Comparison of ENCODE assay signal across 1 cellular context in the genomic region with DNA sequence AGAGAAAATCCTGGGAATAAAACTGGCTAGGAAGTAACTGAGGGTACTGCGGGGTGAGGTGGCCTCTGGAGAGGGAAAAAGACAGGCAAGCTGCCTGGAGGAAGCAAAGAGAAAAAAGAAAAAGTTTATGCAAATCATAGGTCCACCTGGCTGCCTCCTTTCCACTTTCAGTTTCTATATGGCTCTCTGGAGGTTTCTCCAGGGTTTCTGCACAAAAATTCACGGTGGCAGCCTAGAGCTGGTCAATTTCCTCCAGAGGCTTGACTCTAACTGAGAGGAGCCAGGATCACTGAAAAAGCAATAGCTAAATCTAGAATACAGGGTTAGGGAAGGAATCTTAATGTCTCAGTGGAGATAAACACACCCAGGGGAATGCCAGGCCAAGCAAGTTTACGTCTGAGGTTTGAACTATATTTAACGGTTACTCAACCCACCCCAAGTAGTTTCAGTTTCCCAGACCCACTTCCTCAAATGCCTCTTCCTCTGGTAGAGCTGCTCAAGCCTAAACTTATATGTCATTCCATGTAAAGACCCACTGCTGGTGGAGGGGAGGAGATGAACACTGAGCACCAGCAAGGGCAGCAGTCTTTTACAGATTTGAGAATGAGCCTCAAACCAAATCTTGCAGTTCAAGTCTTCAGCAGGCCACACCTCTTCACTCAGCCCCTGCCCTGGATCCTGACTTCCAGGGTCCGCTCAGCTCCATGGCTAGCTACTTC.
TF ChIP-seq lines count a peak whose summit lies in the region.

No MANE protein-coding gene starts in this region.

TF ChIP-seq in GM12878, 131 proteins besides CTCF, POLR2A, EP300 and RAD21 (continued from another document and continues in another):
- TF ChIP-seq RAD51 (IDR thresholded peaks at IDR 0.05) (0 out of 2 replicates have a peak, but pooled peaks have one; percentile 27), TARDBP (IDR thresholded peaks at IDR 0.05; ENCODE audit: borderline replicate concordance) (no peak), JUNB (IDR thresholded peaks at IDR 0.05) (peak; percentile 68), ASH2L (IDR thresholded peaks at IDR 0.05; ENCODE audit: borderline replicate concordance, low read depth) (peak; percentile 90), CHD2 (IDR thresholded peaks at IDR 0.05; ENCODE audit: borderline replicate concordance, low read depth, low read length) (0 out of 2 replicates have a peak, but pooled peaks have one; percentile 5), ETV6 (conservative IDR thresholded peaks at IDR 0.05 in 1 of 2, IDR thresholded peaks at IDR 0.05 in 1 of 2; ENCODE audit: borderline replicate concordance in 1 of 2, low read depth in 1 of 2) (peak in 1 of 2 experiments; percentile 97; a peak in 2 of 4 replicates), SUZ12 (IDR thresholded peaks at IDR 0.05; ENCODE audit: unreplicated experiment) (no peak), POLR2AphosphoS2 (IDR thresholded peaks at IDR 0.05; ENCODE audit: low read depth, low read length) (no peak), ZBED1 (IDR thresholded peaks at IDR 0.05; ENCODE audit: borderline replicate concordance) (peak; percentile 68; the same call in 1 of the 2 replicates), ZNF217 (IDR thresholded peaks at IDR 0.05) (peak; percentile 73; the same call in 1 of the 2 replicates), FOXK2 (IDR thresholded peaks at IDR 0.05) (no peak), SUPT20H (IDR thresholded peaks at IDR 0.05; ENCODE audit: borderline replicate concordance, control insufficient read depth, low read depth, low read length) (no peak), FOXM1 (IDR thresholded peaks at IDR 0.05; ENCODE audit: low read depth, low read length) (peak; percentile 88), SPI1 (IDR thresholded peaks at IDR 0.05; ENCODE audit: borderline replicate concordance, insufficient read depth, low read depth, low read length) (peak; percentile 100), EZH2 (IDR thresholded peaks at IDR 0.05; ENCODE audit: borderline replicate concordance, control insufficient read depth, low read depth, low read length) (no peak), POU2F2 (IDR thresholded peaks at IDR 0.05; ENCODE audit: borderline replicate concordance, low read depth, low read length) (peak; percentile 98), MXI1 (IDR thresholded peaks at IDR 0.05; ENCODE audit: low read depth, low read length) (no peak), NR2C1 (IDR thresholded peaks at IDR 0.05) (no peak), SIX5 (IDR thresholded peaks at IDR 0.05; ENCODE audit: low read depth, low read length, severe bottlenecking) (peak; percentile 4), STAT3 (IDR thresholded peaks at IDR 0.05; ENCODE audit: low read depth, low read length) (no peak; the same call in 1 of the 2 replicates), SRF (IDR thresholded peaks at IDR 0.05; ENCODE audit: low read depth in 2 of 2, low read length in 2 of 2) (peak in 1 of 2 experiments; percentile 55; a peak in 2 of 4 replicates), PAX5 (IDR thresholded peaks at IDR 0.05; ENCODE audit: borderline replicate concordance, low read depth, low read length) (peak; percentile 85), SMAD1 (IDR thresholded peaks at IDR 0.05; ENCODE audit: low read depth, partially characterized antibody) (no peak), JUND (IDR thresholded peaks at IDR 0.05; ENCODE audit: low read depth, low read length) (no peak), DPF2 (IDR thresholded peaks at IDR 0.05) (peak; percentile 99), TBL1XR1 (IDR thresholded peaks at IDR 0.05; ENCODE audit: low read depth, low read length) (peak; percentile 63; the same call in 1 of the 2 replicates), TCF12 (IDR thresholded peaks at IDR 0.05; ENCODE audit: low read depth, low read length) (peak; percentile 80), IKZF2 (IDR thresholded peaks at IDR 0.05) (peak; percentile 92 to 94), STAT1 (conservative IDR thresholded peaks at IDR 0.05) (no peak), ESRRA (IDR thresholded peaks at IDR 0.05; ENCODE audit: low read length) (no peak), ZNF622 (IDR thresholded peaks at IDR 0.05) (no peak), SMARCA5 (IDR thresholded peaks at IDR 0.05) (peak; percentile 55; the same call in 1 of the 2 replicates), TCF3 (IDR thresholded peaks at IDR 0.05; ENCODE audit: borderline replicate concordance, insufficient read depth, low read depth, low read length) (peak; percentile 80; the same call in 1 of the 2 replicates), GATAD2B (conservative IDR thresholded peaks at IDR 0.05; ENCODE audit: low read depth) (peak; percentile 77; the same call in 1 of the 2 replicates), BMI1 (IDR thresholded peaks at IDR 0.05; ENCODE audit: borderline replicate concordance) (peak; percentile 62; the same call in 1 of the 2 replicates), KAT2A (conservative IDR thresholded peaks at IDR 0.05; ENCODE audit: control insufficient read depth, low read depth, low read length) (no peak), NFXL1 (IDR thresholded peaks at IDR 0.05; ENCODE audit: borderline replicate concordance) (no peak), RUNX3 (IDR thresholded peaks at IDR 0.05; ENCODE audit: low read length) (peak; percentile 95), ATF7 (IDR thresholded peaks at IDR 0.05; ENCODE audit: low read depth) (peak; percentile 83), CREB1 (IDR thresholded peaks at IDR 0.05; ENCODE audit: low read depth) (peak; percentile 33; the same call in 1 of the 2 replicates), MEF2A (IDR thresholded peaks at IDR 0.05; ENCODE audit: insufficient read depth, low read depth, low read length) (peak; percentile 88)
- TF ChIP-seq, protein P1, sequence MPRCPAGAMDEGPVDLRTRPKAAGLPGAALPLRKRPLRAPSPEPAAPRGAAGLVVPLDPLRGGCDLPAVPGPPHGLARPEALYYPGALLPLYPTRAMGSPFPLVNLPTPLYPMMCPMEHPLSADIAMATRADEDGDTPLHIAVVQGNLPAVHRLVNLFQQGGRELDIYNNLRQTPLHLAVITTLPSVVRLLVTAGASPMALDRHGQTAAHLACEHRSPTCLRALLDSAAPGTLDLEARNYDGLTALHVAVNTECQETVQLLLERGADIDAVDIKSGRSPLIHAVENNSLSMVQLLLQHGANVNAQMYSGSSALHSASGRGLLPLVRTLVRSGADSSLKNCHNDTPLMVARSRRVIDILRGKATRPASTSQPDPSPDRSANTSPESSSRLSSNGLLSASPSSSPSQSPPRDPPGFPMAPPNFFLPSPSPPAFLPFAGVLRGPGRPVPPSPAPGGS (IDR thresholded peaks at IDR 0.05; ENCODE audit: borderline replicate concordance, insufficient read depth, low read depth, low read length, poor library complexity, severe bottlenecking) = peak; percentile 82
- TF ChIP-seq, protein P2, sequence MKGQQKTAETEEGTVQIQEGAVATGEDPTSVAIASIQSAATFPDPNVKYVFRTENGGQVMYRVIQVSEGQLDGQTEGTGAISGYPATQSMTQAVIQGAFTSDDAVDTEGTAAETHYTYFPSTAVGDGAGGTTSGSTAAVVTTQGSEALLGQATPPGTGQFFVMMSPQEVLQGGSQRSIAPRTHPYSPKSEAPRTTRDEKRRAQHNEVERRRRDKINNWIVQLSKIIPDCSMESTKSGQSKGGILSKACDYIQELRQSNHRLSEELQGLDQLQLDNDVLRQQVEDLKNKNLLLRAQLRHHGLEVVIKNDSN (IDR thresholded peaks at IDR 0.05; ENCODE audit: borderline replicate concordance, extremely low read length, insufficient read depth, low read depth, low read length) = no peak
- TF ChIP-seq, protein P3, sequence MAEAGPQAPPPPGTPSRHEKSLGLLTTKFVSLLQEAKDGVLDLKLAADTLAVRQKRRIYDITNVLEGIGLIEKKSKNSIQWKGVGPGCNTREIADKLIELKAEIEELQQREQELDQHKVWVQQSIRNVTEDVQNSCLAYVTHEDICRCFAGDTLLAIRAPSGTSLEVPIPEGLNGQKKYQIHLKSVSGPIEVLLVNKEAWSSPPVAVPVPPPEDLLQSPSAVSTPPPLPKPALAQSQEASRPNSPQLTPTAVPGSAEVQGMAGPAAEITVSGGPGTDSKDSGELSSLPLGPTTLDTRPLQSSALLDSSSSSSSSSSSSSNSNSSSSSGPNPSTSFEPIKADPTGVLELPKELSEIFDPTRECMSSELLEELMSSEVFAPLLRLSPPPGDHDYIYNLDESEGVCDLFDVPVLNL (IDR thresholded peaks at IDR 0.05; ENCODE audit: low read depth, low read length) = no peak
- TF ChIP-seq, protein P4, sequence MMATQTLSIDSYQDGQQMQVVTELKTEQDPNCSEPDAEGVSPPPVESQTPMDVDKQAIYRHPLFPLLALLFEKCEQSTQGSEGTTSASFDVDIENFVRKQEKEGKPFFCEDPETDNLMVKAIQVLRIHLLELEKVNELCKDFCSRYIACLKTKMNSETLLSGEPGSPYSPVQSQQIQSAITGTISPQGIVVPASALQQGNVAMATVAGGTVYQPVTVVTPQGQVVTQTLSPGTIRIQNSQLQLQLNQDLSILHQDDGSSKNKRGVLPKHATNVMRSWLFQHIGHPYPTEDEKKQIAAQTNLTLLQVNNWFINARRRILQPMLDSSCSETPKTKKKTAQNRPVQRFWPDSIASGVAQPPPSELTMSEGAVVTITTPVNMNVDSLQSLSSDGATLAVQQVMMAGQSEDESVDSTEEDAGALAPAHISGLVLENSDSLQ (IDR thresholded peaks at IDR 0.05) = no peak
- TF ChIP-seq, protein P5, sequence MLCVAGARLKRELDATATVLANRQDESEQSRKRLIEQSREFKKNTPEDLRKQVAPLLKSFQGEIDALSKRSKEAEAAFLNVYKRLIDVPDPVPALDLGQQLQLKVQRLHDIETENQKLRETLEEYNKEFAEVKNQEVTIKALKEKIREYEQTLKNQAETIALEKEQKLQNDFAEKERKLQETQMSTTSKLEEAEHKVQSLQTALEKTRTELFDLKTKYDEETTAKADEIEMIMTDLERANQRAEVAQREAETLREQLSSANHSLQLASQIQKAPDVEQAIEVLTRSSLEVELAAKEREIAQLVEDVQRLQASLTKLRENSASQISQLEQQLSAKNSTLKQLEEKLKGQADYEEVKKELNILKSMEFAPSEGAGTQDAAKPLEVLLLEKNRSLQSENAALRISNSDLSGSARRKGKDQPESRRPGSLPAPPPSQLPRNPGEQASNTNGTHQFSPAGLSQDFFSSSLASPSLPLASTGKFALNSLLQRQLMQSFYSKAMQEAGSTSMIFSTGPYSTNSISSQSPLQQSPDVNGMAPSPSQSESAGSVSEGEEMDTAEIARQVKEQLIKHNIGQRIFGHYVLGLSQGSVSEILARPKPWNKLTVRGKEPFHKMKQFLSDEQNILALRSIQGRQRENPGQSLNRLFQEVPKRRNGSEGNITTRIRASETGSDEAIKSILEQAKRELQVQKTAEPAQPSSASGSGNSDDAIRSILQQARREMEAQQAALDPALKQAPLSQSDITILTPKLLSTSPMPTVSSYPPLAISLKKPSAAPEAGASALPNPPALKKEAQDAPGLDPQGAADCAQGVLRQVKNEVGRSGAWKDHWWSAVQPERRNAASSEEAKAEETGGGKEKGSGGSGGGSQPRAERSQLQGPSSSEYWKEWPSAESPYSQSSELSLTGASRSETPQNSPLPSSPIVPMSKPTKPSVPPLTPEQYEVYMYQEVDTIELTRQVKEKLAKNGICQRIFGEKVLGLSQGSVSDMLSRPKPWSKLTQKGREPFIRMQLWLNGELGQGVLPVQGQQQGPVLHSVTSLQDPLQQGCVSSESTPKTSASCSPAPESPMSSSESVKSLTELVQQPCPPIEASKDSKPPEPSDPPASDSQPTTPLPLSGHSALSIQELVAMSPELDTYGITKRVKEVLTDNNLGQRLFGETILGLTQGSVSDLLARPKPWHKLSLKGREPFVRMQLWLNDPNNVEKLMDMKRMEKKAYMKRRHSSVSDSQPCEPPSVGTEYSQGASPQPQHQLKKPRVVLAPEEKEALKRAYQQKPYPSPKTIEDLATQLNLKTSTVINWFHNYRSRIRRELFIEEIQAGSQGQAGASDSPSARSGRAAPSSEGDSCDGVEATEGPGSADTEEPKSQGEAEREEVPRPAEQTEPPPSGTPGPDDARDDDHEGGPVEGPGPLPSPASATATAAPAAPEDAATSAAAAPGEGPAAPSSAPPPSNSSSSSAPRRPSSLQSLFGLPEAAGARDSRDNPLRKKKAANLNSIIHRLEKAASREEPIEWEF (IDR thresholded peaks at IDR 0.05; ENCODE audit: insufficient replicate concordance, low read depth, low read length) = no peak
- TF ChIP-seq, protein P6, sequence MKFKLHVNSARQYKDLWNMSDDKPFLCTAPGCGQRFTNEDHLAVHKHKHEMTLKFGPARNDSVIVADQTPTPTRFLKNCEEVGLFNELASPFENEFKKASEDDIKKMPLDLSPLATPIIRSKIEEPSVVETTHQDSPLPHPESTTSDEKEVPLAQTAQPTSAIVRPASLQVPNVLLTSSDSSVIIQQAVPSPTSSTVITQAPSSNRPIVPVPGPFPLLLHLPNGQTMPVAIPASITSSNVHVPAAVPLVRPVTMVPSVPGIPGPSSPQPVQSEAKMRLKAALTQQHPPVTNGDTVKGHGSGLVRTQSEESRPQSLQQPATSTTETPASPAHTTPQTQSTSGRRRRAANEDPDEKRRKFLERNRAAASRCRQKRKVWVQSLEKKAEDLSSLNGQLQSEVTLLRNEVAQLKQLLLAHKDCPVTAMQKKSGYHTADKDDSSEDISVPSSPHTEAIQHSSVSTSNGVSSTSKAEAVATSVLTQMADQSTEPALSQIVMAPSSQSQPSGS (IDR thresholded peaks at IDR 0.05; ENCODE audit: low read length) = peak; percentile 91
- TF ChIP-seq, protein P7, sequence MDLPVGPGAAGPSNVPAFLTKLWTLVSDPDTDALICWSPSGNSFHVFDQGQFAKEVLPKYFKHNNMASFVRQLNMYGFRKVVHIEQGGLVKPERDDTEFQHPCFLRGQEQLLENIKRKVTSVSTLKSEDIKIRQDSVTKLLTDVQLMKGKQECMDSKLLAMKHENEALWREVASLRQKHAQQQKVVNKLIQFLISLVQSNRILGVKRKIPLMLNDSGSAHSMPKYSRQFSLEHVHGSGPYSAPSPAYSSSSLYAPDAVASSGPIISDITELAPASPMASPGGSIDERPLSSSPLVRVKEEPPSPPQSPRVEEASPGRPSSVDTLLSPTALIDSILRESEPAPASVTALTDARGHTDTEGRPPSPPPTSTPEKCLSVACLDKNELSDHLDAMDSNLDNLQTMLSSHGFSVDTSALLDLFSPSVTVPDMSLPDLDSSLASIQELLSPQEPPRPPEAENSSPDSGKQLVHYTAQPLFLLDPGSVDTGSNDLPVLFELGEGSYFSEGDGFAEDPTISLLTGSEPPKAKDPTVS (IDR thresholded peaks at IDR 0.05; ENCODE audit: low read depth, low read length) = no peak
- TF ChIP-seq, protein P8, sequence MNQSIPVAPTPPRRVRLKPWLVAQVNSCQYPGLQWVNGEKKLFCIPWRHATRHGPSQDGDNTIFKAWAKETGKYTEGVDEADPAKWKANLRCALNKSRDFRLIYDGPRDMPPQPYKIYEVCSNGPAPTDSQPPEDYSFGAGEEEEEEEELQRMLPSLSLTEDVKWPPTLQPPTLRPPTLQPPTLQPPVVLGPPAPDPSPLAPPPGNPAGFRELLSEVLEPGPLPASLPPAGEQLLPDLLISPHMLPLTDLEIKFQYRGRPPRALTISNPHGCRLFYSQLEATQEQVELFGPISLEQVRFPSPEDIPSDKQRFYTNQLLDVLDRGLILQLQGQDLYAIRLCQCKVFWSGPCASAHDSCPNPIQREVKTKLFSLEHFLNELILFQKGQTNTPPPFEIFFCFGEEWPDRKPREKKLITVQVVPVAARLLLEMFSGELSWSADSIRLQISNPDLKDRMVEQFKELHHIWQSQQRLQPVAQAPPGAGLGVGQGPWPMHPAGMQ (IDR thresholded peaks at IDR 0.05; ENCODE audit: borderline replicate concordance) = no peak
- TF ChIP-seq, protein P9, sequence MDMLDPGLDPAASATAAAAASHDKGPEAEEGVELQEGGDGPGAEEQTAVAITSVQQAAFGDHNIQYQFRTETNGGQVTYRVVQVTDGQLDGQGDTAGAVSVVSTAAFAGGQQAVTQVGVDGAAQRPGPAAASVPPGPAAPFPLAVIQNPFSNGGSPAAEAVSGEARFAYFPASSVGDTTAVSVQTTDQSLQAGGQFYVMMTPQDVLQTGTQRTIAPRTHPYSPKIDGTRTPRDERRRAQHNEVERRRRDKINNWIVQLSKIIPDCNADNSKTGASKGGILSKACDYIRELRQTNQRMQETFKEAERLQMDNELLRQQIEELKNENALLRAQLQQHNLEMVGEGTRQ (IDR thresholded peaks at IDR 0.05; ENCODE audit: borderline replicate concordance, low read depth, low read length) = no peak
